In genomic region chr4:948101-948935, GRCh38 we compare ENCODE assay signal across 21 cellular contexts. TPM values are rescaled to one million over a fixed set of nuclear protein-coding genes. Genes with fewer than 3 reads are reported as not detected.
DNase-seq lines count a peak whose midpoint lies in the region; ATAC-seq and TF ChIP-seq lines count a peak whose summit lies in the region.
"Had no signal": no experiment of that assay in that cellular context is flagged by ENCODE, and none has a peak within 500 bp of the region (broad histone marks: within the 10 kb centered on the region; RNA-seq: fewer than 3 reads in every experiment).

No MANE protein-coding gene starts in this region.

- peaks cover 16% of the 10 kb centered on the region for H3K4me1 ChIP-seq in neural progenitor cell
- H3K4me1 ChIP-seq in aorta (ENCODE audit: control insufficient read depth in 1 of 2, insufficient read depth in 2 of 2, low read length in 2 of 2): no peaks in the 10 kb centered on the region

- no peaks in the 10 kb centered on the region for H3K9me3 Mint-ChIP-seq in natural killer cell treated with Interleukin-12 subunit alpha and Interleukin-12 subunit beta and Interleukin-15 and Interleukin-18, amount 100 ng/mL, for 72 hours
- H3K9me3 Mint-ChIP-seq in natural killer cell: no peaks in the 10 kb centered on the region
- no peaks in the 10 kb centered on the region for H3K9me3 Mint-ChIP-seq in chondrocyte (ENCODE audit: low read depth)
- no peaks in the 10 kb centered on the region for H3K9me3 Mint-ChIP-seq in neural progenitor cell
- H3K9me3 Mint-ChIP-seq: activated CD4-positive, alpha-beta T cell treated with anti-CD3 and anti-CD28 coated beads, Interleukin-2, amount 10 ng/mL, durations not matched to agents 7 days and 5 days; activated naive CD4-positive, alpha-beta T cell treated with anti-CD3 and anti-CD28 coated beads for 36 hours; CD8-positive, alpha-beta memory T cell; dendritic cell treated with granulocyte-macrophage colony-stimulating factor and Interleukin-4, amounts not matched to agents 40 ng/mL and 50 ng/mL, for 4 days; neural crest cell; stimulated activated memory B cell treated with anti-CD40 and anti-IgM and Interleukin-4, amounts not matched to agents 10 μg/mL and 1 μg/mL and 100 μg/mL, for 72 hours had no signal

- 86 to 87% methylated on average over 33 of the region's 33 CpGs for WGBS in aorta, 2 donors

- H4K20me1 ChIP-seq in neural progenitor cell (ENCODE audit: low read depth): no peaks in the 10 kb centered on the region

- no peaks in the 10 kb centered on the region for H3K36me3 ChIP-seq in neural progenitor cell
- H3K36me3 ChIP-seq in aorta (ENCODE audit: control insufficient read depth in 1 of 2, insufficient read depth in 2 of 2, low read length in 1 of 2): no peaks in the 10 kb centered on the region

- no peak overlapping the region for H3K4me3 ChIP-seq in neural progenitor cell
- H3K4me3 ChIP-seq in aorta (ENCODE audit: low read length in 2 of 2): no peak overlapping the region
- H3K4me3 ChIP-seq: tibial nerve had no signal

- H3K4me1 Mint-ChIP-seq in natural killer cell treated with Interleukin-12 subunit alpha and Interleukin-12 subunit beta and Interleukin-15 and Interleukin-18, amount 100 ng/mL, for 72 hours (ENCODE audit: low read depth in 2 of 2): peaks cover 10 to 22% of the 10 kb centered on the region in 2 donors
- H3K4me1 Mint-ChIP-seq in natural killer cell: peaks cover 19 to 34% of the 10 kb centered on the region in 2 donors
- peaks cover 11% of the 10 kb centered on the region for H3K4me1 Mint-ChIP-seq in chondrocyte (ENCODE audit: low read depth)
- peaks cover 14% of the 10 kb centered on the region for H3K4me1 Mint-ChIP-seq in neural progenitor cell
- H3K4me1 Mint-ChIP-seq: activated CD4-positive, alpha-beta T cell treated with anti-CD3 and anti-CD28 coated beads, Interleukin-2, amount 10 ng/mL, durations not matched to agents 7 days and 5 days had no signal

- H3K9me3 ChIP-seq in neural progenitor cell (ENCODE audit: low read depth) (no peaks in the 10 kb centered on the region), aorta (ENCODE audit: control insufficient read depth, low read length) (no peaks in the 10 kb centered on the region)
- H3K9me3 ChIP-seq: tibial nerve had no signal

- H3K27me3 ChIP-seq in neural progenitor cell (peaks cover 6% of the 10 kb centered on the region), aorta (ENCODE audit: control insufficient read depth in 1 of 2, insufficient read depth in 2 of 2, low read length in 1 of 2) (no peaks in the 10 kb centered on the region)
- H3K27me3 ChIP-seq: tibial nerve had no signal

- no peak overlapping the region for H3K4me3 Mint-ChIP-seq in natural killer cell treated with Interleukin-12 subunit alpha and Interleukin-12 subunit beta and Interleukin-15 and Interleukin-18, amount 100 ng/mL, for 72 hours
- H3K4me3 Mint-ChIP-seq in natural killer cell: no peak overlapping the region
- H3K4me3 Mint-ChIP-seq in chondrocyte (ENCODE audit: unreplicated experiment): no peak overlapping the region
- H3K4me3 Mint-ChIP-seq in neural progenitor cell: no peak overlapping the region
- H3K4me3 Mint-ChIP-seq: activated CD4-positive, alpha-beta T cell treated with anti-CD3 and anti-CD28 coated beads, Interleukin-2, amount 10 ng/mL, durations not matched to agents 7 days and 5 days; activated naive CD4-positive, alpha-beta T cell treated with anti-CD3 and anti-CD28 coated beads for 36 hours; CD8-positive, alpha-beta memory T cell; dendritic cell treated with granulocyte-macrophage colony-stimulating factor and Interleukin-4, amounts not matched to agents 40 ng/mL and 50 ng/mL, for 4 days; neural crest cell; stimulated activated memory B cell treated with anti-CD40 and anti-IgM and Interleukin-4, amounts not matched to agents 10 μg/mL and 1 μg/mL and 100 μg/mL, for 72 hours had no signal

- H3K79me2 ChIP-seq in neural progenitor cell (ENCODE audit: low read depth): no peaks in the 10 kb centered on the region

- ATAC-seq in natural killer cell treated with Interleukin-12 subunit alpha and Interleukin-12 subunit beta and Interleukin-15 and Interleukin-18, amount 100 ng/mL, for 72 hours: no peak
- ATAC-seq in natural killer cell (no peak), aorta (ENCODE audit: low FRiP score) (no peak), GM19035 (IDR thresholded peaks at IDR 0.05; ENCODE audit: unreplicated experiment) (no peak), HG02938 (IDR thresholded peaks at IDR 0.05; ENCODE audit: unreplicated experiment) (no peak)
- ATAC-seq: stimulated activated memory B cell treated with anti-CD40 and anti-IgM and Interleukin-4, amounts not matched to agents 10 μg/mL and 1 μg/mL and 100 μg/mL, for 72 hours had no signal

- H2AFZ ChIP-seq in neural progenitor cell (replicated peaks): no peak overlapping the region

- H3K27me3 Mint-ChIP-seq in natural killer cell treated with Interleukin-12 subunit alpha and Interleukin-12 subunit beta and Interleukin-15 and Interleukin-18, amount 100 ng/mL, for 72 hours: no peaks in the 10 kb centered on the region
- H3K27me3 Mint-ChIP-seq in natural killer cell (ENCODE audit: low read depth in 2 of 2) (no peaks in the 10 kb centered on the region), chondrocyte (ENCODE audit: low read depth) (no peaks in the 10 kb centered on the region), neural progenitor cell (ENCODE audit: insufficient read depth, low read depth) (peaks cover 3% of the 10 kb centered on the region)
- H3K27me3 Mint-ChIP-seq: activated CD4-positive, alpha-beta T cell treated with anti-CD3 and anti-CD28 coated beads, Interleukin-2, amount 10 ng/mL, durations not matched to agents 7 days and 5 days; CD8-positive, alpha-beta memory T cell; stimulated activated memory B cell treated with anti-CD40 and anti-IgM and Interleukin-4, amounts not matched to agents 10 μg/mL and 1 μg/mL and 100 μg/mL, for 72 hours had no signal

- intact Hi-C loops in natural killer cell (cut with micrococcal nuclease) (no loop called here), aorta (cut with DNase I) (no loop called here)

- H3K27ac Mint-ChIP-seq in natural killer cell treated with Interleukin-12 subunit alpha and Interleukin-12 subunit beta and Interleukin-15 and Interleukin-18, amount 100 ng/mL, for 72 hours: no peak overlapping the region
- H3K27ac Mint-ChIP-seq in natural killer cell: no peak overlapping the region
- H3K27ac Mint-ChIP-seq in chondrocyte (ENCODE audit: unreplicated experiment): no peak overlapping the region
- no peak overlapping the region for H3K27ac Mint-ChIP-seq in neural progenitor cell
- H3K27ac Mint-ChIP-seq: activated CD4-positive, alpha-beta T cell treated with anti-CD3 and anti-CD28 coated beads, Interleukin-2, amount 10 ng/mL, durations not matched to agents 7 days and 5 days; activated naive CD4-positive, alpha-beta T cell treated with anti-CD3 and anti-CD28 coated beads for 36 hours; dendritic cell treated with granulocyte-macrophage colony-stimulating factor and Interleukin-4, amounts not matched to agents 40 ng/mL and 50 ng/mL, for 4 days; stimulated activated memory B cell treated with anti-CD40 and anti-IgM and Interleukin-4, amounts not matched to agents 10 μg/mL and 1 μg/mL and 100 μg/mL, for 72 hours had no signal

- no peak overlapping the region for H3K27ac ChIP-seq in neural progenitor cell
- no peak overlapping the region for H3K27ac ChIP-seq in aorta (ENCODE audit: low read depth in 1 of 2, low read length in 2 of 2)
- H3K27ac ChIP-seq: tibial nerve had no signal

- H3K9ac ChIP-seq in neural progenitor cell: peak overlapping the region; percentile 20

- TF ChIP-seq CTCF in natural killer cell (IDR thresholded peaks at IDR 0.05) (no peak), chondrocyte (IDR thresholded peaks at IDR 0.05) (no peak), neural progenitor cell (IDR thresholded peaks at IDR 0.05) (no peak)

- DNase-seq in natural killer cell treated with Interleukin-12 subunit alpha and Interleukin-12 subunit beta and Interleukin-15 and Interleukin-18, amount 100 ng/mL, for 72 hours (ENCODE audit: low spot score): peak; percentile 52
- no peak for DNase-seq in natural killer cell
- peak; percentile 86 for DNase-seq in chondrocyte (ENCODE audit: low spot score)
- no peak for DNase-seq in neural progenitor cell (ENCODE audit: low spot score)
- peak; percentile 24 to 65 for DNase-seq in aorta
- no peak for DNase-seq in hepatic stellate cell (ENCODE audit: low spot score)
- DNase-seq: activated CD4-positive, alpha-beta T cell treated with anti-CD3 and anti-CD28 coated beads, Interleukin-2, amount 10 ng/mL, durations not matched to agents 7 days and 5 days; activated naive CD4-positive, alpha-beta T cell treated with anti-CD3 and anti-CD28 coated beads for 36 hours; DND-41; hypothalamus; KBM-7; NCI-H2081; RPMI8226; stimulated activated CD4-positive, alpha-beta T cell treated with anti-CD3 and anti-CD28 coated beads, Interleukin-15, amount 100 ng/mL, for 24 hours had no signal

- H3K36me3 Mint-ChIP-seq in natural killer cell treated with Interleukin-12 subunit alpha and Interleukin-12 subunit beta and Interleukin-15 and Interleukin-18, amount 100 ng/mL, for 72 hours: no peaks in the 10 kb centered on the region
- no peaks in the 10 kb centered on the region for H3K36me3 Mint-ChIP-seq in natural killer cell
- H3K36me3 Mint-ChIP-seq in chondrocyte (ENCODE audit: low read depth): no peaks in the 10 kb centered on the region
- no peaks in the 10 kb centered on the region for H3K36me3 Mint-ChIP-seq in neural progenitor cell

- peaks cover 4% of the 10 kb centered on the region for H3F3A ChIP-seq in neural progenitor cell (ENCODE audit: low read depth)

- H3K4me2 ChIP-seq in neural progenitor cell: no peak overlapping the region

RNA-seq across cellular contexts. Expression of gene TMEM175, which starts 16.1 kb away (rescaled TPM):
- total RNA-seq in natural killer cell treated with Interleukin-12 subunit alpha and Interleukin-12 subunit beta and Interleukin-15 and Interleukin-18, amount 100 ng/mL, for 72 hours: 10 to 100 TPM; 26.5 to 29.2 TPM
- total RNA-seq in natural killer cell: 10 to 100 TPM; 72.8 to 79.8 (median 73.2) TPM
- 25.5 to 47.5 TPM (median 26.1 TPM) in 3 replicates for total RNA-seq in chondrocyte
- total RNA-seq in neural progenitor cell (ENCODE audit: low replicate concordance): 4.4 and 10.1 TPM in 2 replicates
- 10 to 100 TPM; 17.4 to 26.0 TPM for total RNA-seq in aorta
- 10 to 100 TPM; 35.2 to 81.3 TPM for polyA plus RNA-seq in aorta

RNA-seq across cellular contexts. Expression of gene GAK, which starts 16.2 kb away (rescaled TPM):
- total RNA-seq in natural killer cell treated with Interleukin-12 subunit alpha and Interleukin-12 subunit beta and Interleukin-15 and Interleukin-18, amount 100 ng/mL, for 72 hours: 100 to 1,000 TPM; 168 to 234 TPM
- total RNA-seq in natural killer cell (100 to 1,000 TPM; 349 to 358 (median 349) TPM), chondrocyte (61.4 to 85.7 TPM (median 69.2 TPM) in 3 replicates), neural progenitor cell (ENCODE audit: low replicate concordance) (27.6 and 75.9 TPM in 2 replicates), aorta (10 to 100 TPM; 90.8 to 98.0 TPM)
- polyA plus RNA-seq in aorta: 100 to 1,000 TPM in 1 of 2 donors, 10 to 100 TPM in 1; 52.0 to 300 TPM

RNA-seq across cellular contexts. Expression of gene DGKQ, which starts 25.1 kb away (rescaled TPM):
- total RNA-seq in natural killer cell treated with Interleukin-12 subunit alpha and Interleukin-12 subunit beta and Interleukin-15 and Interleukin-18, amount 100 ng/mL, for 72 hours: 10 to 100 TPM; 15.4 to 19.6 TPM
- total RNA-seq in natural killer cell (10 to 100 TPM; 64.2 to 79.5 (median 65.2) TPM), chondrocyte (15.4 to 18.6 TPM (median 17.2 TPM) in 3 replicates), neural progenitor cell (ENCODE audit: low replicate concordance) (5.1 and 16.0 TPM in 2 replicates), aorta (10 to 100 TPM; 11.2 to 14.2 TPM)
- 10 to 100 TPM in 1 of 2 donors, 1 to 10 TPM in 1; 5.4 to 13.4 TPM for polyA plus RNA-seq in aorta

RNA-seq across cellular contexts. Expression of gene IDUA, which starts 38.5 kb away (rescaled TPM):
- 10 to 100 TPM; 15.7 to 17.5 TPM for total RNA-seq in natural killer cell treated with Interleukin-12 subunit alpha and Interleukin-12 subunit beta and Interleukin-15 and Interleukin-18, amount 100 ng/mL, for 72 hours
- total RNA-seq in natural killer cell (10 to 100 TPM; 38.7 to 43.6 (median 43.0) TPM), chondrocyte (42.6 to 53.0 TPM (median 46.0 TPM) in 3 replicates), neural progenitor cell (ENCODE audit: low replicate concordance) (0.47 and 10.7 TPM in 2 replicates), aorta (10 to 100 TPM; 27.5 to 44.2 TPM)
- polyA plus RNA-seq in aorta: 10 to 100 TPM in 1 of 2 donors, 1 to 10 TPM in 1; 5.9 to 42.5 TPM

RNA-seq across cellular contexts. Expression of gene SLC26A1, which starts 44.9 kb away (rescaled TPM):
- under 1 TPM in 1 of 2 donors, not detected in 1; 0.88 TPM for total RNA-seq in natural killer cell treated with Interleukin-12 subunit alpha and Interleukin-12 subunit beta and Interleukin-15 and Interleukin-18, amount 100 ng/mL, for 72 hours
- under 1 TPM; 0.19 to 0.80 (median 0.61) TPM for total RNA-seq in natural killer cell
- total RNA-seq in chondrocyte: 0.72 to 1.6 TPM (median 0.75 TPM) in 3 replicates
- 0.19 TPM in 1 of 2 replicates, not detected in the other for total RNA-seq in neural progenitor cell (ENCODE audit: low replicate concordance)
- under 1 TPM in 1 of 2 donors, not detected in 1; 0.45 TPM for total RNA-seq in aorta
- polyA plus RNA-seq in aorta: under 1 TPM; 0.38 to 0.87 TPM
- total RNA-seq: activated naive CD4-positive, alpha-beta T cell treated with anti-CD3 and anti-CD28 coated beads for 36 hours; CD8-positive, alpha-beta memory T cell had no signal

Comparison
In these comparisons a context has a peak if more than half of its experiments do, and no peak if none do; other contexts are left out.
1. DNase-seq: peak in natural killer cell treated with Interleukin-12 subunit alpha and Interleukin-12 subunit beta and Interleukin-15 and Interleukin-18, amount 100 ng/mL, for 72 hours (single experiment), chondrocyte (single experiment) and aorta (2 of 2); none in natural killer cell (single experiment), neural progenitor cell (single experiment) and hepatic stellate cell (single experiment).